In the genomic region with DNA sequence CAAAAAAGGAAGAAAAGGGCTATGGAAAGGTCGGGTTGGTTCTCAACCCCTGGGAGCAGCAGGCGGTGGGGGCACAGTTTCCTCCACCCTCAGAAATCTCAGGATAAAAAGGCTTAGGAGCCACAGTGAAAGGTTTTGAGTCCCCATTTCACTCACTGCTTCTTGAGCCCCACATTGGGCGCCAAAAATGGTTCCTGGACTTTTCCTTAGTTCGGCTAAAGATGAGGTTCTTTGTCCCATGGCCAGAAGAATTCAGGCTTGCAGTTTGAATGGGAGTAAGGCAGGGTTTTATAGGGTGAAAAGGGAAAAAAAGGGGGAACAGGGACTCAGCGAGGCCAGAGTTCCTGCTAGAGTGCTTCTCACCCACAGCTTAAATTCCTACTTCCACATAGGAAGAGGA, we compare ENCODE assay signal across 25 cellular contexts.
DNase-seq lines count a peak whose midpoint lies in the region; ATAC-seq and TF ChIP-seq lines count a peak whose summit lies in the region.
"Had no signal": no experiment of that assay in that cellular context is flagged by ENCODE, and none has a peak within 500 bp of the region (broad histone marks: within the 10 kb centered on the region; RNA-seq: fewer than 3 reads in every experiment).

No MANE protein-coding gene starts in this region.

- peaks cover 34% of the 10 kb centered on the region for H3K9me3 ChIP-seq in MG63
- peaks cover 67% of the 10 kb centered on the region for H3K9me3 ChIP-seq in endodermal cell (ENCODE audit: control insufficient read depth, low read length)
- peaks cover 22% of the 10 kb centered on the region for H3K9me3 ChIP-seq in neural progenitor cell (ENCODE audit: low read depth)

- DNase-seq in NCI-H2227 (lab: John Stamatoyannopoulos, UW; ENCODE audit: unreplicated experiment) (peak; percentile 3), NCI-H2227 treated with DMSO at 0.1 percent for 48 hours (lab: John Stamatoyannopoulos, UW) (no peak), MG63 (peak; percentile 7), endodermal cell (no peak), neural progenitor cell (ENCODE audit: low spot score) (peak; percentile 8), C1 segment of cervical spinal cord (lab: John Stamatoyannopoulos, UW) (no peak)
- DNase-seq: activated CD4-positive, alpha-beta T cell treated with anti-CD3 and anti-CD28 coated beads, Interleukin-2, amount 10 ng/mL, durations not matched to agents 7 days and 5 days; activated CD8-positive, alpha-beta memory T cell treated with anti-CD3 and anti-CD28 coated beads, Interleukin-2, amount 10 ng/mL, durations not matched to agents 7 days and 5 days; activated naive CD4-positive, alpha-beta T cell treated with Interleukin-2 at 50 U/mL for 16 hours; activated T-cell treated with anti-CD3 and anti-CD28 coated beads, Interleukin-2, amount 50 U/mL, for 72 hours; amygdala; kidney glomerular epithelial cell; NCI-H1694; NCI-H774; nucleus accumbens; stimulated activated CD4-positive, alpha-beta T cell treated with anti-CD3 and anti-CD28 coated beads, Interleukin-1b, Interleukin-23, amount 100 ng/mL, for 48 hours; upper lobe of left lung had no signal

- no peaks in the 10 kb centered on the region for H3K79me2 ChIP-seq in neural progenitor cell (ENCODE audit: low read depth)

- no peaks in the 10 kb centered on the region for H3K4me1 ChIP-seq in endodermal cell (ENCODE audit: control insufficient read depth, insufficient read depth, low read length)
- H3K4me1 ChIP-seq in neural progenitor cell = no peaks in the 10 kb centered on the region
- H3K4me1 ChIP-seq: A549, esophagus muscularis mucosa, upper lobe of left lung had no signal

- no peak for TF ChIP-seq CTCF in endodermal cell (conservative IDR thresholded peaks at IDR 0.05)
- TF ChIP-seq CTCF in neural progenitor cell (IDR thresholded peaks at IDR 0.05) = no peak

- H3K4me1 Mint-ChIP-seq in endodermal cell (peaks cover 1% of the 10 kb centered on the region), neural progenitor cell (no peaks in the 10 kb centered on the region)
- H3K4me1 Mint-ChIP-seq: activated CD4-positive, alpha-beta T cell treated with anti-CD3 and anti-CD28 coated beads, Interleukin-2, amount 10 ng/mL, durations not matched to agents 7 days and 5 days; activated CD8-positive, alpha-beta memory T cell treated with anti-CD3 and anti-CD28 coated beads, Interleukin-2, amount 10 ng/mL, durations not matched to agents 7 days and 5 days; B cell had no signal

- H3K36me3 ChIP-seq in MG63 = no peaks in the 10 kb centered on the region; the same call in 1 of the 2 replicates
- H3K36me3 ChIP-seq in endodermal cell (ENCODE audit: control insufficient read depth, insufficient read depth, low read length) = peaks cover 52% of the 10 kb centered on the region
- no peaks in the 10 kb centered on the region for H3K36me3 ChIP-seq in neural progenitor cell

- 83 to 89% methylated on average over 2 to 5 of the region's 5 CpGs for WGBS in endodermal cell (ENCODE audit: insufficient coverage in 1 of 2, insufficient read length in 1 of 2), 2 experiments

- H3K27ac Mint-ChIP-seq in endodermal cell (no peak overlapping the region), neural progenitor cell (no peak overlapping the region)
- H3K27ac Mint-ChIP-seq: activated CD4-positive, alpha-beta T cell treated with anti-CD3 and anti-CD28 coated beads, Interleukin-2, amount 10 ng/mL, durations not matched to agents 7 days and 5 days; activated CD8-positive, alpha-beta memory T cell treated with anti-CD3 and anti-CD28 coated beads, Interleukin-2, amount 10 ng/mL, durations not matched to agents 7 days and 5 days; activated T-cell treated with anti-CD3 and anti-CD28 coated beads, Interleukin-2, amount 50 U/mL, for 72 hours; B cell had no signal

- no peaks in the 10 kb centered on the region for H3K27me3 Mint-ChIP-seq in endodermal cell (ENCODE audit: insufficient read depth)
- peaks cover 3% of the 10 kb centered on the region for H3K27me3 Mint-ChIP-seq in neural progenitor cell (ENCODE audit: insufficient read depth, low read depth)
- H3K27me3 Mint-ChIP-seq: activated CD4-positive, alpha-beta T cell treated with anti-CD3 and anti-CD28 coated beads, Interleukin-2, amount 10 ng/mL, durations not matched to agents 7 days and 5 days; activated CD8-positive, alpha-beta memory T cell treated with anti-CD3 and anti-CD28 coated beads, Interleukin-2, amount 10 ng/mL, durations not matched to agents 7 days and 5 days; B cell had no signal

- no peak overlapping the region for H3K4me3 Mint-ChIP-seq in endodermal cell
- no peak overlapping the region for H3K4me3 Mint-ChIP-seq in neural progenitor cell
- H3K4me3 Mint-ChIP-seq: activated CD4-positive, alpha-beta T cell treated with anti-CD3 and anti-CD28 coated beads, Interleukin-2, amount 10 ng/mL, durations not matched to agents 7 days and 5 days; activated CD8-positive, alpha-beta memory T cell treated with anti-CD3 and anti-CD28 coated beads, Interleukin-2, amount 10 ng/mL, durations not matched to agents 7 days and 5 days; activated T-cell treated with anti-CD3 and anti-CD28 coated beads, Interleukin-2, amount 50 U/mL, for 72 hours; B cell had no signal

- H3K27me3 ChIP-seq in MG63 (no peaks in the 10 kb centered on the region), endodermal cell (ENCODE audit: control insufficient read depth, insufficient read depth, low read length, poor library complexity, severe bottlenecking) (no peaks in the 10 kb centered on the region), neural progenitor cell (no peaks in the 10 kb centered on the region)
- H3K27me3 ChIP-seq: esophagus muscularis mucosa, upper lobe of left lung had no signal

- H3K4me3 ChIP-seq in MG63 (no peak overlapping the region), endodermal cell (ENCODE audit: low read length) (peak overlapping the region; percentile 66), neural progenitor cell (no peak overlapping the region)
- H3K4me3 ChIP-seq: A549, coronary artery, esophagus muscularis mucosa, lung, upper lobe of left lung had no signal

- H3K9me3 Mint-ChIP-seq in endodermal cell (peaks cover 72% of the 10 kb centered on the region), neural progenitor cell (peaks cover 56% of the 10 kb centered on the region)

- no peak for ATAC-seq in GM18873 (IDR thresholded peaks at IDR 0.05; ENCODE audit: low FRiP score, unreplicated experiment)
- no peak for ATAC-seq in HG02763 (IDR thresholded peaks at IDR 0.05; ENCODE audit: unreplicated experiment)
- ATAC-seq: A549; activated CD8-positive, alpha-beta memory T cell treated with anti-CD3 and anti-CD28 coated beads, Interleukin-2, amount 10 ng/mL, durations not matched to agents 7 days and 5 days; activated T-cell treated with anti-CD3 and anti-CD28 coated beads, Interleukin-2, amount 50 U/mL, for 72 hours; SK-N-SH treated with all-trans-retinoic acid at 6 μM for 48 hours had no signal

- H3K27ac ChIP-seq in endodermal cell (ENCODE audit: low read depth, low read length) (no peak overlapping the region), neural progenitor cell (no peak overlapping the region)
- H3K27ac ChIP-seq: A549, coronary artery, esophagus muscularis mucosa, upper lobe of left lung had no signal

- H3K36me3 Mint-ChIP-seq in endodermal cell (ENCODE audit: low read depth) = peaks cover 78% of the 10 kb centered on the region
- H3K36me3 Mint-ChIP-seq in neural progenitor cell = peaks cover 41% of the 10 kb centered on the region

- H3K9ac ChIP-seq in endodermal cell (ENCODE audit: extremely low read depth, low read length, poor library complexity, severe bottlenecking) = no peak overlapping the region
- H3K9ac ChIP-seq in neural progenitor cell = no peak overlapping the region

- H2AFZ ChIP-seq in neural progenitor cell (replicated peaks) = no peak overlapping the region

- H3K4me2 ChIP-seq in neural progenitor cell = no peak overlapping the region
- H3K4me2 ChIP-seq: A549 had no signal

- no peaks in the 10 kb centered on the region for H4K20me1 ChIP-seq in neural progenitor cell (ENCODE audit: low read depth)

- H3F3A ChIP-seq in neural progenitor cell (ENCODE audit: low read depth) = no peaks in the 10 kb centered on the region

Comparison
In these comparisons a context has a peak if more than half of its experiments do, and no peak if none do; other contexts are left out.
1. DNase-seq: peak in NCI-H2227 (single experiment), MG63 (single experiment) and neural progenitor cell (single experiment); none in NCI-H2227 treated with DMSO at 0.1 percent for 48 hours (single experiment), endodermal cell (single experiment) and C1 segment of cervical spinal cord (0 of 14).